Comparison of ENCODE assay signal across 7 cellular contexts in the genomic region with DNA sequence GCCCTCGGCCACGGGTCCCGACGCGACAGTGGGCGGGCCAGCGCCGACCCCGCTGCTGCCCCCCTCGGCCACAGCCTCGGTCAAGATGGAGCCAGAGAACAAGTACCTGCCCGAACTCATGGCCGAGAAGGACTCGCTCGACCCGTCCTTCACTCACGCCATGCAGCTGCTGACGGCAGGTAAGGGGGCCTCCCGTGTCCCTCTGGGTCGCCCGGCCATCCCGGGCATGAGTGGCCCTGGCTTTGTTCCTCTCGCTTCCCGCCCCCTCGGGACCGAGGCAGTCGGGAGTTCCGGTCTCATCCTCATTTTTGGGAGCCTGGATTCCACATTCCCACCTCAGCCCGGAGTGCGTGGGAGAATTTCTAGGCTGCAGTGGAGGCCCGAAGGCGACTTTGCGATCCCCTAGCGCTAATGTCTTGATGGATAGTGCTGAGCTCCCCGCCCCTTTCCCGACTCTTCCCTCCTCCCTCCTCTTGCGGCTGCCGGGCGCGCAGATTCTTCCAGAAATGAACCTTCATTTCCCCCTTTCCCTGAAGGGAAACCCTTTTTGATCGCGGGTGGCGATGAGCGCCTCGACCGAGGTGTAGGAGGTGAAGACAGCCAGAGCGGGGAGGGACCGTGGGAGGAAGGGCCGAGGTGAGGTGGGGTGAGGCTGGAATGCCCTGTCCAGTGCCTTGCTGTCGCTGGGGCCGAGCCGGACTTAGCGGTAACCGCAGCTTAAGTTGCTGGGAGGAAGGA. TPM values are rescaled to one million over a fixed set of nuclear protein-coding genes. Genes with fewer than 3 reads are reported as not detected.
DNase-seq lines count a peak whose midpoint lies in the region; TF ChIP-seq lines count a peak whose summit lies in the region.

No MANE protein-coding gene starts in this region.

- peak overlapping the region; percentile 81 for H3K27ac ChIP-seq in HEK293 (ENCODE audit: extremely low read depth, low read depth, low read length)

- H3K4me1 ChIP-seq in HEK293 (ENCODE audit: control insufficient read depth, insufficient read depth, low read length): 0 out of 2 replicates have a peak, but pooled peaks cover 2% of the 10 kb centered on the region

- H3K27ac Mint-ChIP-seq in mesothelial cell of epicardium: peak overlapping the region; percentile 99

- H3K27me3 Mint-ChIP-seq in mesothelial cell of epicardium (ENCODE audit: low read depth): no peaks in the 10 kb centered on the region

- H3K36me3 ChIP-seq in HEK293 (ENCODE audit: control insufficient read depth in 2 of 2, insufficient read depth in 1 of 2, low read length in 2 of 2): peaks cover 0 to 13% of the 10 kb centered on the region in 2 experiments; a peak in 1 of 3 replicates

- POLR2A ChIA-PET in HEK293 (lab: Yijun Ruan, JAX): interaction anchor here (0.7 to 2.5 kb wide), 11 partner anchors 11 to 191 kb away, joined by 3 to 14 read pairs (median 4); partner anchors contain the start of genes IQCC, KPNA6 and TMEM39B

- in situ Hi-C loops in GM13976 (cut with MboI; ENCODE audit: low sequenced_read_pairs, unreplicated experiment): no loop called here

- CTCF ChIA-PET in HEK293 (lab: Yijun Ruan, JAX): interaction anchor here (0.7 to 2.2 kb wide), 4 partner anchors 10 to 171 kb away, joined by 3 to 14 read pairs (median 4); no protein-coding TSS in a partner anchor

- H3K9me3 ChIP-seq in HEK293 (ENCODE audit: control insufficient read depth, insufficient read depth, low read depth, low read length): no peaks in the 10 kb centered on the region

- H3K4me1 Mint-ChIP-seq in mesothelial cell of epicardium: peaks cover 32% of the 10 kb centered on the region

- H3K4me3 Mint-ChIP-seq in mesothelial cell of epicardium: peak overlapping the region; percentile 96

- H3K9me3 Mint-ChIP-seq in mesothelial cell of epicardium: no peaks in the 10 kb centered on the region

- no peak for TF ChIP-seq CTCF in GM13976 (IDR thresholded peaks at IDR 0.05; ENCODE audit: borderline replicate concordance, control extremely low read depth, extremely low read depth, insufficient read depth, missing control alignments)
- no peak for TF ChIP-seq CTCF in HEK293 (tag by site-specific recombination; IDR thresholded peaks at IDR 0.05)
- TF ChIP-seq CTCF in mesothelial cell of epicardium (IDR thresholded peaks at IDR 0.05; ENCODE audit: unreplicated experiment): no peak

- DNase-seq in GM13976 (ENCODE audit: low spot score) (peak; percentile 65), MV-4-11 (lab: John Stamatoyannopoulos, UW) (peak; percentile 52), epidermal melanocyte (ENCODE audit: insufficient read length, low spot score) (peak; percentile 33), mesothelial cell of epicardium (ENCODE audit: low spot score in 2 of 2, unreplicated experiment in 2 of 2) (peak; percentile 33 to 63)
- DNase-seq in activated CD8-positive, alpha-beta memory T cell treated with anti-CD3 and anti-CD28 coated beads for 24 hours: peak; percentile 72
- DNase-seq in stimulated activated CD8-positive, alpha-beta memory T cell treated with anti-CD3 and anti-CD28 coated beads, Interleukin-4, amount 100 ng/mL, for 48 hours: peak; percentile 59

- H3K36me3 Mint-ChIP-seq in mesothelial cell of epicardium: no peaks in the 10 kb centered on the region

- peak overlapping the region; percentile 95 for H3K4me3 ChIP-seq in HEK293 (ENCODE audit: low read depth, low read length)

TF ChIP-seq in HEK293, 187 proteins besides CTCF, POLR2A, EP300 and RAD21 (continues in another document):
- TF ChIP-seq ZNF76 (tag by site-specific recombination; IDR thresholded peaks at IDR 0.05; ENCODE audit: borderline replicate concordance, low read depth) (peak; percentile 86), ZNF341 (tag by site-specific recombination; IDR thresholded peaks at IDR 0.05; ENCODE audit: low read depth) (peak; percentile 99), ZSCAN5A (tag by site-specific recombination; IDR thresholded peaks at IDR 0.05) (no peak), KLF9 (tag by site-specific recombination; IDR thresholded peaks at IDR 0.05; ENCODE audit: low read depth) (peak; percentile 73; the same call in 1 of the 2 replicates), ZNF560 (tag by site-specific recombination; IDR thresholded peaks at IDR 0.05; ENCODE audit: borderline replicate concordance) (no peak), ZNF600 (tag by site-specific recombination; IDR thresholded peaks at IDR 0.05) (0 out of 2 replicates have a peak, but pooled peaks have one; percentile 61), ZNF114 (tag by site-specific recombination; IDR thresholded peaks at IDR 0.05) (no peak), ZNF777 (tag by site-specific recombination; IDR thresholded peaks at IDR 0.05; ENCODE audit: borderline replicate concordance) (no peak), ZNF169 (tag by site-specific recombination; IDR thresholded peaks at IDR 0.05) (no peak), ZFP69B (tag by site-specific recombination; IDR thresholded peaks at IDR 0.05) (no peak), ZXDB (tag by site-specific recombination; IDR thresholded peaks at IDR 0.05) (peak; percentile 32; the same call in 1 of the 2 replicates), ZBTB49 (tag by site-specific recombination; IDR thresholded peaks at IDR 0.05; ENCODE audit: low read depth) (no peak), ZBTB1 (tag by site-specific recombination; IDR thresholded peaks at IDR 0.05) (no peak), ZNF280C (tag by site-specific recombination; IDR thresholded peaks at IDR 0.05) (no peak), ZNF391 (tag by site-specific recombination; IDR thresholded peaks at IDR 0.05; ENCODE audit: borderline replicate concordance, low read depth) (no peak), GLI2 (tag by site-specific recombination; IDR thresholded peaks at IDR 0.05; ENCODE audit: borderline replicate concordance, low read depth) (no peak), OSR2 (tag by site-specific recombination; IDR thresholded peaks at IDR 0.05) (no peak), ZBTB17 (tag by site-specific recombination; IDR thresholded peaks at IDR 0.05) (peak; percentile 96), ZBTB20 (tag by site-specific recombination; IDR thresholded peaks at IDR 0.05) (peak; percentile 29; the same call in 1 of the 2 replicates), ZSCAN23 (tag by site-specific recombination; IDR thresholded peaks at IDR 0.05) (no peak)
- TF ChIP-seq, protein P1, sequence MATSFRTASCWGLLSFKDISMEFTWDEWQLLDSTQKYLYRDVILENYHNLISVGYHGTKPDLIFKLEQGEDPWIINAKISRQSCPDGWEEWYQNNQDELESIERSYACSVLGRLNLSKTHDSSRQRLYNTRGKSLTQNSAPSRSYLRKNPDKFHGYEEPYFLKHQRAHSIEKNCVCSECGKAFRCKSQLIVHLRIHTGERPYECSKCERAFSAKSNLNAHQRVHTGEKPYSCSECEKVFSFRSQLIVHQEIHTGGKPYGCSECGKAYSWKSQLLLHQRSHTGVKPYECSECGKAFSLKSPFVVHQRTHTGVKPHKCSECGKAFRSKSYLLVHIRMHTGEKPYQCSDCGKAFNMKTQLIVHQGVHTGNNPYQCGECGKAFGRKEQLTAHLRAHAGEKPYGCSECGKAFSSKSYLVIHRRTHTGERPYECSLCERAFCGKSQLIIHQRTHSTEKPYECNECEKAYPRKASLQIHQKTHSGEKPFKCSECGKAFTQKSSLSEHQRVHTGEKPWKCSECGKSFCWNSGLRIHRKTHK (tag by site-specific recombination; IDR thresholded peaks at IDR 0.05): no peak

RNA-seq across cellular contexts. Expression of gene KHDRBS1, which starts 0.7 kb away (rescaled TPM):
- total RNA-seq in mesothelial cell of epicardium: 244 to 246 TPM (median 245 TPM) in 3 replicates

RNA-seq across cellular contexts. Expression of gene TMEM39B, which starts 58.4 kb away (rescaled TPM):
- 23.5 to 27.3 TPM (median 26.2 TPM) in 3 replicates for total RNA-seq in mesothelial cell of epicardium

Comparison
In these comparisons a context has a peak if more than half of its experiments do, and no peak if none do; other contexts are left out.
1. Peak in every context shown above with its lines: DNase-seq, H3K4me3 ChIP-seq and H3K27ac ChIP-seq.